In genomic region chr10:95260397-95260881, GRCh38 we compare ENCODE assay signal across 8 cellular contexts. TPM values are rescaled to one million over a fixed set of nuclear protein-coding genes. Genes with fewer than 3 reads are reported as not detected.
DNase-seq lines count a peak whose midpoint lies in the region; ATAC-seq and TF ChIP-seq lines count a peak whose summit lies in the region.

No MANE protein-coding gene starts in this region.

- peak overlapping the region; percentile 67 for H3K4me2 ChIP-seq in MM.1S (ENCODE audit: low read depth, low read length)

- no peak overlapping the region for H2AFZ ChIP-seq in MM.1S (ENCODE audit: low read length)

- H3K27me3 Mint-ChIP-seq in activated CD4-positive, alpha-beta memory T cell treated with anti-CD3 and anti-CD28 coated beads, Interleukin-2, amount 10 ng/mL, durations not matched to agents 7 days and 5 days = peaks cover 5% of the 10 kb centered on the region

- H3K27me3 ChIP-seq in MM.1S (replicated peaks; ENCODE audit: insufficient read depth, low read length) = no peaks in the 10 kb centered on the region
- no peaks in the 10 kb centered on the region for H3K27me3 ChIP-seq in gastrocnemius medialis
- H3K27me3 ChIP-seq in WERI-Rb-1 (ENCODE audit: insufficient read depth, low read depth, severe bottlenecking) = no peaks in the 10 kb centered on the region

- no peak overlapping the region for H3K27ac Mint-ChIP-seq in activated CD4-positive, alpha-beta memory T cell treated with anti-CD3 and anti-CD28 coated beads, Interleukin-2, amount 10 ng/mL, durations not matched to agents 7 days and 5 days

- H3F3A ChIP-seq in MM.1S (ENCODE audit: insufficient read depth, low read length) = peaks cover 21% of the 10 kb centered on the region

- H4K20me1 ChIP-seq in MM.1S (ENCODE audit: insufficient read depth, low read length) = no peaks in the 10 kb centered on the region

- H3K9me2 ChIP-seq in MM.1S (replicated peaks; ENCODE audit: insufficient read depth, low read length) = no peaks in the 10 kb centered on the region

- TF ChIP-seq POLR2A in gastrocnemius medialis (IDR thresholded peaks at IDR 0.05) (no peak), lower leg skin (IDR thresholded peaks at IDR 0.05) (no peak)

- peak overlapping the region; percentile 93 for H3K27ac ChIP-seq in MM.1S (ENCODE audit: low read length)
- peak overlapping the region; percentile 67 to 97 (median 92) for H3K27ac ChIP-seq in gastrocnemius medialis
- no peak overlapping the region for H3K27ac ChIP-seq in WERI-Rb-1

- ATAC-seq in GM19395 (IDR thresholded peaks at IDR 0.05; ENCODE audit: unreplicated experiment) (peak; percentile 63), gastrocnemius medialis (peak in 1 of 2 donors; percentile 47)

- H3K9me3 ChIP-seq in MM.1S (replicated peaks; ENCODE audit: insufficient read depth, low read length) (no peaks in the 10 kb centered on the region), gastrocnemius medialis (no peaks in the 10 kb centered on the region), WERI-Rb-1 (ENCODE audit: severe bottlenecking) (no peaks in the 10 kb centered on the region)

- H3K79me2 ChIP-seq in MM.1S (ENCODE audit: low read length) = peaks cover 37% of the 10 kb centered on the region

- peak overlapping the region; percentile 43; the same call in 1 of the 2 replicates for H3K9ac ChIP-seq in MM.1S (ENCODE audit: low read length)

- H3K4me3 ChIP-seq in MM.1S (ENCODE audit: low read length) (peak overlapping the region; percentile 20; the same call in 1 of the 2 replicates), fibroblast of the aortic adventitia (ENCODE audit: low read depth, low read length) (no peak overlapping the region), gastrocnemius medialis (no peak overlapping the region), WERI-Rb-1 (ENCODE audit: low read depth, low read length) (no peak overlapping the region), lower leg skin (ENCODE audit: low read depth, poor library complexity, severe bottlenecking) (no peak overlapping the region)

- DNase-seq in MM.1S (peak; percentile 91), fibroblast of the aortic adventitia (ENCODE audit: low read depth) (peak; percentile 86), gastrocnemius medialis (no peak), WERI-Rb-1 (no peak), OCI-M2 (lab: John Stamatoyannopoulos, UW; ENCODE audit: unreplicated experiment) (no peak), lower leg skin (ENCODE audit: low spot score in 2 of 2) (no peak)
- no peak for DNase-seq in activated CD4-positive, alpha-beta memory T cell treated with anti-CD3 and anti-CD28 coated beads, Interleukin-2, amount 10 ng/mL, durations not matched to agents 7 days and 5 days

- CTCF ChIA-PET in activated CD4-positive, alpha-beta memory T cell treated with anti-CD3 and anti-CD28 coated beads, Interleukin-2, amount 10 ng/mL, durations not matched to agents 7 days and 5 days (lab: Charles Lee) = no interaction called here

- H3K4me1 ChIP-seq in MM.1S (ENCODE audit: low read length) = peaks cover 46% of the 10 kb centered on the region
- H3K4me1 ChIP-seq in gastrocnemius medialis = peaks cover 49 to 50% of the 10 kb centered on the region in 2 donors

- peaks cover 2% of the 10 kb centered on the region for H3K9me3 Mint-ChIP-seq in activated CD4-positive, alpha-beta memory T cell treated with anti-CD3 and anti-CD28 coated beads, Interleukin-2, amount 10 ng/mL, durations not matched to agents 7 days and 5 days

- peaks cover 10% of the 10 kb centered on the region for H3K36me3 Mint-ChIP-seq in activated CD4-positive, alpha-beta memory T cell treated with anti-CD3 and anti-CD28 coated beads, Interleukin-2, amount 10 ng/mL, durations not matched to agents 7 days and 5 days (ENCODE audit: low read depth)

- TF ChIP-seq CTCF in MM.1S (IDR thresholded peaks at IDR 0.05; ENCODE audit: low read length) = no peak
- no peak for TF ChIP-seq CTCF in fibroblast of the aortic adventitia (IDR thresholded peaks at IDR 0.05; ENCODE audit: insufficient read depth, low read length)
- no peak for TF ChIP-seq CTCF in gastrocnemius medialis (IDR thresholded peaks at IDR 0.05 in 4 of 5, conservative IDR thresholded peaks at IDR 0.05 in 1 of 5)
- no peak for TF ChIP-seq CTCF in WERI-Rb-1 (IDR thresholded peaks at IDR 0.05; ENCODE audit: low read depth, low read length)
- TF ChIP-seq CTCF in lower leg skin (IDR thresholded peaks at IDR 0.05) = no peak

- peaks cover 3% of the 10 kb centered on the region for H3K4me1 Mint-ChIP-seq in activated CD4-positive, alpha-beta memory T cell treated with anti-CD3 and anti-CD28 coated beads, Interleukin-2, amount 10 ng/mL, durations not matched to agents 7 days and 5 days

- in situ Hi-C loops in gastrocnemius medialis (cut with MboI; ENCODE audit: low sequenced_read_pairs in 4 of 4) = no loop called here

- 54 to 60% methylated on average over 3 of the region's 3 CpGs for WGBS in lower leg skin, 2 donors

- intact Hi-C loops in gastrocnemius medialis (cut with DNase I; ENCODE audit: low total_unique reads) (no loop called here), lower leg skin (cut with DNase I; ENCODE audit: low total_unique reads) (no loop called here)

- H3K4me3 Mint-ChIP-seq in activated CD4-positive, alpha-beta memory T cell treated with anti-CD3 and anti-CD28 coated beads, Interleukin-2, amount 10 ng/mL, durations not matched to agents 7 days and 5 days = no peak overlapping the region

- POLR2A ChIA-PET in activated CD4-positive, alpha-beta memory T cell treated with anti-CD3 and anti-CD28 coated beads, Interleukin-2, amount 10 ng/mL, durations not matched to agents 7 days and 5 days (lab: Charles Lee) = no interaction called here

- H3K36me3 ChIP-seq in MM.1S (replicated peaks; ENCODE audit: insufficient read depth, low read length) (0 out of 2 replicates have a peak, but pooled peaks cover 6% of the 10 kb centered on the region), gastrocnemius medialis (peaks cover 0 to 78% of the 10 kb centered on the region in 2 donors), WERI-Rb-1 (peaks cover 71% of the 10 kb centered on the region)

RNA-seq across cellular contexts. Expression of gene PDLIM1, which starts 30.4 kb away (rescaled TPM):
- total RNA-seq in fibroblast of the aortic adventitia (ENCODE audit: low replicate concordance) (13.5 and 30.0 TPM in 2 replicates), gastrocnemius medialis (100 to 1,000 TPM; 157 to 572 (median 272) TPM), lower leg skin (10 to 100 TPM; 46.3 to 85.0 (median 61.4) TPM)
- total RNA-seq in activated CD4-positive, alpha-beta memory T cell treated with anti-CD3 and anti-CD28 coated beads, Interleukin-2, amount 10 ng/mL, durations not matched to agents 7 days and 5 days = 10 to 100 TPM; 22.8 TPM

Comparison
In these comparisons a context has a peak if more than half of its experiments do, and no peak if none do; other contexts are left out.
1. DNase-seq: peak in MM.1S (single experiment) and fibroblast of the aortic adventitia (single experiment); none in gastrocnemius medialis (0 of 2), WERI-Rb-1 (single experiment), OCI-M2 (single experiment), lower leg skin (0 of 2) and activated CD4-positive, alpha-beta memory T cell treated with anti-CD3 and anti-CD28 coated beads, Interleukin-2, amount 10 ng/mL, durations not matched to agents 7 days and 5 days (single experiment).